In the genomic region with DNA sequence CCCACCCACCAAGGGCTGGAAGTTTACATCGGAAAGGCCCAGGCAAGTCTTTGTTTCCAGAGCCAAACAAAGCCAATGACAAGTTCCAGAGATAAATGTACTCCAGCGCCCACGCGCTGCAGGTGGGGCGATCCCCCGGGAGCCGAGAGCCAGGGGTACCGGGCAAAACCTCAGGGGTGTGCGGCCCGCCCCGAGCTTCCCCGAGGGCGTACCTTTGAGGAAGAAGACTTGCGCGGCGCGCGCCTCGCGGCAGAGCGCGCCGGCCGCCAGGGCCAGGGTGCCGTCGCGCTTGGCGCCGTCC, we compare ENCODE assay signal across 8 cellular contexts. TPM values are rescaled to one million over a fixed set of nuclear protein-coding genes. Genes with fewer than 3 reads are reported as not detected.
DNase-seq lines count a peak whose midpoint lies in the region; ATAC-seq and TF ChIP-seq lines count a peak whose summit lies in the region.

No MANE protein-coding gene starts in this region.

- no peaks in the 10 kb centered on the region for H4K20me1 ChIP-seq in OCI-LY1 (ENCODE audit: insufficient read depth, low read length)
- H4K20me1 ChIP-seq in neural progenitor cell (ENCODE audit: low read depth) = peaks cover 9% of the 10 kb centered on the region

- H3F3A ChIP-seq in OCI-LY1 (ENCODE audit: insufficient read depth, low read length) = no peaks in the 10 kb centered on the region
- H3F3A ChIP-seq in neural progenitor cell (ENCODE audit: low read depth) = peaks cover 26% of the 10 kb centered on the region

- H3K9me3 ChIP-seq in ES-I3 (ENCODE audit: control insufficient read depth, insufficient read depth, low read length) (no peaks in the 10 kb centered on the region; the same call in 1 of the 2 replicates), OCI-LY1 (ENCODE audit: low read length) (no peaks in the 10 kb centered on the region), neural progenitor cell (ENCODE audit: low read depth) (no peaks in the 10 kb centered on the region)

- H3K36me3 ChIP-seq in ES-I3 (ENCODE audit: insufficient read depth, low read length) (0 out of 2 replicates have a peak, but pooled peaks cover 3% of the 10 kb centered on the region), OCI-LY1 (ENCODE audit: insufficient read depth, low read length) (no peaks in the 10 kb centered on the region; the same call in 1 of the 2 replicates), neural progenitor cell (no peaks in the 10 kb centered on the region)

- in situ Hi-C loops in GM13976 (cut with MboI; ENCODE audit: low sequenced_read_pairs, unreplicated experiment) = no loop called here

- H3K4me1 ChIP-seq in ES-I3 (ENCODE audit: insufficient read depth, low read length) (no peaks in the 10 kb centered on the region), OCI-LY1 (ENCODE audit: insufficient read depth, low read length, severe bottlenecking) (peaks cover 28% of the 10 kb centered on the region), neural progenitor cell (peaks cover 4% of the 10 kb centered on the region)

- H2AFZ ChIP-seq in OCI-LY1 (ENCODE audit: low read length) (no peak overlapping the region), neural progenitor cell (replicated peaks) (peak overlapping the region; percentile 45)

- H3K27me3 ChIP-seq in OCI-LY1 (ENCODE audit: insufficient read depth, low read length) (no peaks in the 10 kb centered on the region), neural progenitor cell (peaks cover 55% of the 10 kb centered on the region)

- peaks cover 9% of the 10 kb centered on the region for H3K27me3 Mint-ChIP-seq in neural progenitor cell (ENCODE audit: insufficient read depth, low read depth)

- H3K4me1 Mint-ChIP-seq in neural progenitor cell = peaks cover 56% of the 10 kb centered on the region

- H3K9ac ChIP-seq in ES-I3 (ENCODE audit: low read depth, low read length) (peak overlapping the region; percentile 89), OCI-LY1 (ENCODE audit: low read length) (peak overlapping the region; percentile 73; the same call in 1 of the 2 replicates), neural progenitor cell (no peak overlapping the region)

- peaks cover 16% of the 10 kb centered on the region for H3K36me3 Mint-ChIP-seq in neural progenitor cell

- H3K4me2 ChIP-seq in OCI-LY1 (ENCODE audit: low read length) (peak overlapping the region; percentile 86), neural progenitor cell (peak overlapping the region; percentile 96)

- TF ChIP-seq CTCF in OCI-LY1 (IDR thresholded peaks at IDR 0.05; ENCODE audit: low read length) (no peak), neural progenitor cell (IDR thresholded peaks at IDR 0.05) (no peak), GM13976 (IDR thresholded peaks at IDR 0.05; ENCODE audit: borderline replicate concordance, control extremely low read depth, extremely low read depth, insufficient read depth, missing control alignments) (no peak)

- H3K79me2 ChIP-seq in OCI-LY1 (ENCODE audit: insufficient read depth, low read length) (no peaks in the 10 kb centered on the region), neural progenitor cell (ENCODE audit: low read depth) (no peaks in the 10 kb centered on the region)

- peaks cover 3% of the 10 kb centered on the region for H3K9me3 Mint-ChIP-seq in neural progenitor cell

- peak overlapping the region; percentile 94 for H3K27ac Mint-ChIP-seq in neural progenitor cell

- H3K4me3 ChIP-seq in OCI-LY1 (ENCODE audit: low read depth, low read length, poor library complexity, severe bottlenecking) (peak overlapping the region; percentile 75), neural progenitor cell (peak overlapping the region; percentile 62)

- H3K27ac ChIP-seq in OCI-LY1 (ENCODE audit: low read depth, low read length, poor library complexity, severe bottlenecking) = no peak overlapping the region
- no peak overlapping the region for H3K27ac ChIP-seq in neural progenitor cell

- peak; percentile 83 for DNase-seq in ecto neural progenitor cell (ENCODE audit: low spot score)
- no peak for DNase-seq in neural progenitor cell (ENCODE audit: low spot score)
- no peak for DNase-seq in central memory CD4-positive, alpha-beta T cell
- no peak for DNase-seq in GM13976 (ENCODE audit: low spot score)
- DNase-seq in NCI-H1930 (lab: John Stamatoyannopoulos, UW) = no peak

- peak overlapping the region; percentile 98 for H3K4me3 Mint-ChIP-seq in neural progenitor cell

- no peaks in the 10 kb centered on the region for H3K9me2 ChIP-seq in OCI-LY1 (ENCODE audit: low read depth, low read length)

- ATAC-seq in HG03159 (IDR thresholded peaks at IDR 0.05; ENCODE audit: unreplicated experiment) = no peak

RNA-seq across cellular contexts. Expression of gene DUSP1, which starts 0.7 kb away (rescaled TPM):
- 4.2 and 12.8 TPM in 2 replicates for total RNA-seq in neural progenitor cell (ENCODE audit: low replicate concordance)
